In the genomic region with DNA sequence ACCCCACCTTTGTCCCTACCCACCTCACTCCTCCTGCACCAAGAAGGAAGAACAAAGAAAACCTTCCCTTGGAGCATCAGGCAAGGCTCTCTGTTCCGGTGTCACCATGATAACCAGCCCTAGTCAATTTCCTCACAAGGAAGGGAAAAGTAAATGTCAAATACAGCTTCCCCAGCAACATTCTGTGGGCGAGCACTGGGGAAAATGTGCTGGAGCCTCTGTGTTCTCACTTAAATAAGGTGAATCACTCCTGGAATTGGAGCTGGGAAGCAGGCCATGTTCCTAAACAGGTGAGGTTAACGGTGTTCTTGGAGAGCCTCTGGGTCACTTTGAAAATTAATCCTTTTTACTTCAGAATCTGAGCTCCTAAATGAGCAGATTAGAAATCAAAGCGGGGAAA, we compare ENCODE assay signal across 26 cellular contexts.
"Had no signal": no experiment of that assay in that cellular context is flagged by ENCODE, and none has a peak within 500 bp of the region (broad histone marks: within the 10 kb centered on the region; RNA-seq: fewer than 3 reads in every experiment).

No MANE protein-coding gene starts in this region.

- ATAC-seq: stimulated activated effector memory CD8-positive, alpha-beta T cell treated with anti-CD3 and anti-CD28 coated beads, Interleukin-12 subunit alpha, Interleukin-12 subunit beta, amount 100 ng/mL, for 72 hours; stimulated activated memory B cell treated with anti-CD40 and anti-IgM and Interleukin-4, amounts not matched to agents 10 μg/mL and 1 μg/mL and 100 μg/mL, for 72 hours; stimulated activated naive B cell treated with anti-CD40 and anti-IgM and Interleukin-4, amounts not matched to agents 10 μg/mL and 1 μg/mL and 100 μg/mL, for 72 hours; stimulated activated naive CD8-positive, alpha-beta T cell treated with anti-CD3 and anti-CD28 coated beads, Interleukin-15, amount 100 ng/mL, for 72 hours; stimulated activated naive CD8-positive, alpha-beta T cell treated with anti-CD3 and anti-CD28 coated beads, Interleukin-15, Interleukin-2, amounts not matched to agents 100 U/mL and 50 U/mL, for 24 hours; upper lobe of right lung had no signal

- H3K27ac ChIP-seq: stomach, suprapubic skin, testis, thoracic aorta, thyroid gland, tibial artery, tibial nerve, transverse colon, upper lobe of left lung, upper lobe of right lung, uterus, vagina had no signal

- DNase-seq: stimulated activated CD4-positive, alpha-beta T cell treated with anti-CD3 and anti-CD28 coated beads, Interleukin-2, amount 100 ng/mL, for 48 hours; stimulated activated CD4-positive, alpha-beta T cell treated with anti-CD3 and anti-CD28 coated beads, Interleukin-4, amount 100 ng/mL, for 1 hour; stimulated activated CD4-positive, alpha-beta T cell treated with anti-CD3 and anti-CD28 coated beads, Interleukin-4, amount 100 ng/mL, for 24 hours; stimulated activated CD4-positive, alpha-beta T cell treated with anti-CD3 and anti-CD28 coated beads, Interleukin-4, amount 100 ng/mL, for 4 hours; stimulated activated CD8-positive, alpha-beta memory T cell treated with anti-CD3 and anti-CD28 coated beads, Interleukin-4, amount 100 ng/mL, for 48 hours; stimulated activated naive B cell treated with anti-CD40 and anti-IgM and Interleukin-4, amounts not matched to agents 10 μg/mL and 1 μg/mL and 100 μg/mL, for 72 hours; stimulated activated naive CD4-positive, alpha-beta T cell; stimulated activated naive CD4-positive, alpha-beta T cell treated with Interleukin-2 at 50 U/mL for 16 hours; stimulated activated naive CD8-positive, alpha-beta T cell treated with anti-CD3 and anti-CD28 coated beads, Interleukin-15, amount 100 ng/mL, for 72 hours; stimulated activated naive CD8-positive, alpha-beta T cell treated with anti-CD3 and anti-CD28 coated beads, Interleukin-15, Interleukin-2, amounts not matched to agents 100 U/mL and 50 U/mL, for 24 hours; stomach; substantia nigra; testis; thyroid gland; tibial artery; transverse colon; trophoblast cell; upper lobe of left lung; upper lobe of right lung; uterus had no signal
